Comparison of ENCODE assay signal across 12 cellular contexts in the genomic region with DNA sequence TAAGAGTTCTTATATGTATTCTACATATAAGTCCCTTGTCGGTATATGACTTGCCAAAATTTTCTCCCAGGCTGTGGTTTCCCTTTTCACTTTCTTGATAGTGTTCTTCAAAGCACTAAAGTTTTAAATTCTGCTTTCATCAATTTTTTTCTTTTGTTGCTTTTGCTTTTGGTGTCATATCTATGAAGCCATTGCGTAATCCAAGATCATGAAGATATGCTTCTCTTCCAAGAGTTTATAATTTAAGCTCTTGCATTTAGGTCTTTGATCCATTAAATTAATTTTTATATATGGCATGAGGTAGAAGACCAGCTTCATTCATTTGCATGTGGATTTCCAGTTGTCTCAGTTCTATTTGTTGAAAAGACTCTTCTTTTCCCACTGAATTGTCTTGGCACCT.
"Had no signal": no experiment of that assay in that cellular context is flagged by ENCODE, and none has a peak within 500 bp of the region (broad histone marks: within the 10 kb centered on the region; RNA-seq: fewer than 3 reads in every experiment).

No MANE protein-coding gene starts in this region.

- H3K9me3 ChIP-seq: suprapubic skin had no signal

- H3K36me3 ChIP-seq: suprapubic skin had no signal

- H3K9me3 Mint-ChIP-seq: activated CD4-positive, alpha-beta memory T cell treated with anti-CD3 and anti-CD28 coated beads for 36 hours; activated T-cell treated with anti-CD3 and anti-CD28 coated beads, Interleukin-2, amount 50 U/mL, for 4 hours had no signal

- FAIRE-seq: bronchial epithelial cell had no signal

- ATAC-seq: activated CD4-positive, alpha-beta T cell treated with anti-CD3 and anti-CD28 coated beads for 36 hours; activated T-cell treated with anti-CD3 and anti-CD28 coated beads, Interleukin-2, amount 50 U/mL, for 4 hours; stimulated activated naive CD8-positive, alpha-beta T cell treated with anti-CD3 and anti-CD28 coated beads, Interleukin-15, Interleukin-2, amounts not matched to agents 100 U/mL and 50 U/mL, for 24 hours had no signal

- H3K4me3 Mint-ChIP-seq: activated CD4-positive, alpha-beta memory T cell treated with anti-CD3 and anti-CD28 coated beads for 36 hours; activated CD4-positive, alpha-beta T cell treated with anti-CD3 and anti-CD28 coated beads for 36 hours; activated naive CD8-positive, alpha-beta T cell; activated T-cell treated with anti-CD3 and anti-CD28 coated beads, Interleukin-2, amount 50 U/mL, for 4 hours had no signal

- H3K4me3 ChIP-seq: dorsolateral prefrontal cortex, suprapubic skin had no signal

- H3K27ac Mint-ChIP-seq: activated CD4-positive, alpha-beta memory T cell treated with anti-CD3 and anti-CD28 coated beads for 36 hours; activated CD4-positive, alpha-beta T cell treated with anti-CD3 and anti-CD28 coated beads for 36 hours; activated naive CD8-positive, alpha-beta T cell had no signal

- H3K27ac ChIP-seq: dorsolateral prefrontal cortex, suprapubic skin, WERI-Rb-1 had no signal

- H3K4me1 ChIP-seq: suprapubic skin had no signal

- DNase-seq: activated CD4-positive, alpha-beta memory T cell treated with anti-CD3 and anti-CD28 coated beads for 36 hours; activated CD4-positive, alpha-beta T cell treated with anti-CD3 and anti-CD28 coated beads for 36 hours; activated effector memory CD4-positive, alpha-beta T cell treated with Interleukin-2 at 50 U/mL for 16 hours; activated T-cell treated with anti-CD3 and anti-CD28 coated beads, Interleukin-2, amount 50 U/mL, for 4 hours; dorsolateral prefrontal cortex; islet precursor cell; retina; stimulated activated naive CD8-positive, alpha-beta T cell treated with anti-CD3 and anti-CD28 coated beads, Interleukin-15, Interleukin-2, amounts not matched to agents 100 U/mL and 50 U/mL, for 24 hours; WERI-Rb-1 had no signal

- H3K27me3 Mint-ChIP-seq: activated CD4-positive, alpha-beta memory T cell treated with anti-CD3 and anti-CD28 coated beads for 36 hours; activated CD4-positive, alpha-beta T cell treated with anti-CD3 and anti-CD28 coated beads for 36 hours; activated naive CD8-positive, alpha-beta T cell had no signal

- H3K27me3 ChIP-seq: dorsolateral prefrontal cortex, suprapubic skin had no signal
